In the genomic region with DNA sequence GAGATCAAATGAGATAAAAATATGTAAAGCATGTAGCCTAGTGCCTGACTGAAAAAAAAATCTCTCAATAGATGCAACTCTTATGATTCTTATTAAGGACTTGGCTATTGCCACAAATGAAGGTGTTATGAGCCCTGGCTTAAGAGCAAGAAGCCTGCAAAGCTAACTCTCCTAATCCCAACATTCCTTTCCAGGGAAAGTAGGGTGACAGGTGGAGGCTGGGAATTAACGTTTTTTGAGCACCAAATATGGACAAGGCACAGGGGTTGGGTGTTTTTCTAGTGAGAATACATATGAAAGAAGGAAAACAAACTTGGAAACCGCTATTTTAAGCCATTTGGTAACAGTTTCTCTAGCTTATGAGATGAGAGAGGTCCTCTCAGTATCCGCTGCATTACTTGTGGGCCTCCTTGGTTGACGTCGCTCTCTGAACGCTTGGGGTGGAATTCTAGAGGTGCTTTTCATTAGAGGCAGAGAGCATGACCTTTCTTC, we compare ENCODE assay signal across 11 cellular contexts. TPM values are rescaled to one million over a fixed set of nuclear protein-coding genes. Genes with fewer than 3 reads are reported as not detected.
DNase-seq lines count a peak whose midpoint lies in the region; ATAC-seq and TF ChIP-seq lines count a peak whose summit lies in the region.
"Had no signal": no experiment of that assay in that cellular context is flagged by ENCODE, and none has a peak within 500 bp of the region (broad histone marks: within the 10 kb centered on the region; RNA-seq: fewer than 3 reads in every experiment).

No MANE protein-coding gene starts in this region.

- H3K9me3 Mint-ChIP-seq in CD4-positive, alpha-beta memory T cell, result peaks cover 0 to 5% (median 0%) of the 10 kb centered on the region in 8 donors
- no peaks in the 10 kb centered on the region for H3K9me3 Mint-ChIP-seq in activated T-helper 17 cell treated with anti-CD3 and anti-CD28 coated beads, Interleukin-2, amount 50 U/mL, for 72 hours
- H3K9me3 Mint-ChIP-seq in natural killer cell (no peaks in the 10 kb centered on the region), WTC11 (no peaks in the 10 kb centered on the region; the same call in 1 of the 2 replicates)

- no peaks in the 10 kb centered on the region for H3K9me3 ChIP-seq in CD4-positive, alpha-beta memory T cell (ENCODE audit: control insufficient read depth in 1 of 2, low read length in 2 of 2)
- no peaks in the 10 kb centered on the region for H3K9me3 ChIP-seq in HAP-1

- POLR2A ChIA-PET in CD4-positive, alpha-beta memory T cell (lab: Charles Lee; ENCODE audit: partially characterized antibody), result interaction anchor here (1.3 to 27.4 kb wide), 13 partner anchors 8 to 143 kb away, joined by 4 to 1182 read pairs (median 15); partner anchors contain the start of gene N4BP2
- POLR2A ChIA-PET in WTC11 (lab: Charles Lee), result no interaction called here

- H3K36me3 Mint-ChIP-seq in CD4-positive, alpha-beta memory T cell, result peaks cover 29 to 71% of the 10 kb centered on the region in 2 donors
- H3K36me3 Mint-ChIP-seq in activated T-helper 17 cell treated with anti-CD3 and anti-CD28 coated beads, Interleukin-2, amount 50 U/mL, for 72 hours (ENCODE audit: low read depth), result peaks cover 77% of the 10 kb centered on the region
- H3K36me3 Mint-ChIP-seq in natural killer cell (peaks cover 11% of the 10 kb centered on the region), WTC11 (no peaks in the 10 kb centered on the region)

- TF ChIP-seq CTCF in natural killer cell (IDR thresholded peaks at IDR 0.05), result no peak
- no peak for TF ChIP-seq CTCF in WTC11 (IDR thresholded peaks at IDR 0.05)

- intact Hi-C loops in CD4-positive, alpha-beta memory T cell (cut with micrococcal nuclease), result loop anchor here (5.0 to 10.0 kb wide), 4 partner anchors 502 to 1534 kb away; partner anchors contain the start of genes KLF3, SMIM14 and UBE2K
- intact Hi-C loops in natural killer cell (cut with micrococcal nuclease), result loop anchor here (5.0 kb wide), 3 partner anchors 33 to 562 kb away; partner anchors contain the start of gene SMIM14

- no peaks in the 10 kb centered on the region for H3K36me3 ChIP-seq in CD4-positive, alpha-beta memory T cell (ENCODE audit: insufficient read depth, low read length)
- H3K36me3 ChIP-seq in HAP-1 (replicated peaks), result peaks cover 11% of the 10 kb centered on the region

- H3K4me3 Mint-ChIP-seq in CD4-positive, alpha-beta memory T cell, result peak overlapping the region; percentile 95 to 100 (median 98)
- H3K4me3 Mint-ChIP-seq in activated T-helper 17 cell treated with anti-CD3 and anti-CD28 coated beads, Interleukin-2, amount 50 U/mL, for 72 hours, result peak overlapping the region; percentile 99
- H3K4me3 Mint-ChIP-seq in natural killer cell, result peak overlapping the region; percentile 100
- H3K4me3 Mint-ChIP-seq in WTC11, result no peak overlapping the region; the same call in 1 of the 2 replicates

- DNase-seq in CD4-positive, alpha-beta memory T cell, result peak in 4 of 5 donors; percentile 47 to 74 (median 52)
- peak; percentile 36 to 50 for DNase-seq in HAP-1 (ENCODE audit: low spot score in 2 of 2)
- DNase-seq in natural killer cell, result no peak
- DNase-seq in WTC11 (ENCODE audit: low spot score), result no peak
- no peak for DNase-seq in NCI-H526 treated with DMSO at 0.1 percent for 48 hours (lab: John Stamatoyannopoulos, UW)
- DNase-seq: central memory CD4-positive, alpha-beta T cell; NCI-H2081; SHP77 had no signal

- CTCF ChIA-PET in CD4-positive, alpha-beta memory T cell (lab: Charles Lee; ENCODE audit: partially characterized antibody), result interaction anchor here (1.4 to 7.7 kb wide), 6 partner anchors 20 to 126 kb away, joined by 3 to 115 read pairs (median 9); no protein-coding TSS in a partner anchor
- CTCF ChIA-PET in WTC11 (lab: Charles Lee), result interaction anchor here (1.4 kb wide), 1 partner anchor 118 kb away, joined by 3 read pairs; no protein-coding TSS in a partner anchor

- peak; percentile 11 for ATAC-seq in activated T-helper 17 cell treated with anti-CD3 and anti-CD28 coated beads, Interleukin-2, amount 50 U/mL, for 72 hours (replicated peaks)
- ATAC-seq in natural killer cell (no peak), HG02885 (IDR thresholded peaks at IDR 0.05; ENCODE audit: poor library complexity, unreplicated experiment) (no peak), WTC11 (no peak), GM19328 (IDR thresholded peaks at IDR 0.05; ENCODE audit: unreplicated experiment) (no peak)

- H3K27me3 ChIP-seq in CD4-positive, alpha-beta memory T cell (ENCODE audit: insufficient read depth, low read length), result no peaks in the 10 kb centered on the region
- no peaks in the 10 kb centered on the region for H3K27me3 ChIP-seq in HAP-1 (ENCODE audit: low read depth)

- H3K4me1 Mint-ChIP-seq in CD4-positive, alpha-beta memory T cell, result peaks cover 28 to 82% (median 37%) of the 10 kb centered on the region in 4 donors
- H3K4me1 Mint-ChIP-seq in activated T-helper 17 cell treated with anti-CD3 and anti-CD28 coated beads, Interleukin-2, amount 50 U/mL, for 72 hours, result peaks cover 23% of the 10 kb centered on the region
- peaks cover 83 to 94% of the 10 kb centered on the region in 2 donors for H3K4me1 Mint-ChIP-seq in natural killer cell
- H3K4me1 Mint-ChIP-seq in WTC11, result peaks cover 65% of the 10 kb centered on the region

- peak overlapping the region; percentile 84 to 98 for H3K4me3 ChIP-seq in CD4-positive, alpha-beta memory T cell (ENCODE audit: low read length in 2 of 2)
- H3K4me3 ChIP-seq in HAP-1, result no peak overlapping the region

- H3K4me1 ChIP-seq in CD4-positive, alpha-beta memory T cell (ENCODE audit: insufficient read depth, low read length), result peaks cover 44% of the 10 kb centered on the region
- H3K4me1 ChIP-seq in HAP-1, result peaks cover 47% of the 10 kb centered on the region

- in situ Hi-C loops in HAP-1 (cut with MboI; ENCODE audit: low sequenced_read_pairs), result no loop called here

- peak overlapping the region; percentile 99 for H3K27ac ChIP-seq in CD4-positive, alpha-beta memory T cell (ENCODE audit: low read depth, low read length)

- peak overlapping the region; percentile 98 to 100 (median 100) for H3K27ac Mint-ChIP-seq in CD4-positive, alpha-beta memory T cell
- H3K27ac Mint-ChIP-seq in activated T-helper 17 cell treated with anti-CD3 and anti-CD28 coated beads, Interleukin-2, amount 50 U/mL, for 72 hours, result peak overlapping the region; percentile 100
- H3K27ac Mint-ChIP-seq in natural killer cell (peak overlapping the region; percentile 99 to 100), WTC11 (no peak overlapping the region; the same call in 1 of the 2 replicates)

- H3K27me3 Mint-ChIP-seq in CD4-positive, alpha-beta memory T cell, result no peaks in the 10 kb centered on the region
- H3K27me3 Mint-ChIP-seq in activated T-helper 17 cell treated with anti-CD3 and anti-CD28 coated beads, Interleukin-2, amount 50 U/mL, for 72 hours, result no peaks in the 10 kb centered on the region
- H3K27me3 Mint-ChIP-seq in natural killer cell (ENCODE audit: low read depth in 2 of 2) (no peaks in the 10 kb centered on the region), WTC11 (ENCODE audit: low read depth) (no peaks in the 10 kb centered on the region)

TF ChIP-seq in WTC11, 78 proteins besides CTCF, POLR2A, EP300 and RAD21:
- TF ChIP-seq CREB1 (CRISPR knock-in tag; IDR thresholded peaks at IDR 0.05) (no peak), ZNF416 (CRISPR knock-in tag; IDR thresholded peaks at IDR 0.05) (no peak), ETV6 (CRISPR knock-in tag; IDR thresholded peaks at IDR 0.05) (no peak), ZNF423 (CRISPR knock-in tag; IDR thresholded peaks at IDR 0.05) (no peak), ZBTB43 (CRISPR knock-in tag; IDR thresholded peaks at IDR 0.05) (no peak), ESRRA (CRISPR knock-in tag; IDR thresholded peaks at IDR 0.05; ENCODE audit: borderline replicate concordance) (no peak), NFE2L1 (CRISPR knock-in tag; IDR thresholded peaks at IDR 0.05) (no peak)

RNA-seq across cellular contexts. Expression of gene RHOH, which starts 2.4 kb away (rescaled TPM):
- total RNA-seq in CD4-positive, alpha-beta memory T cell, result 100 to 1,000 TPM; 198 to 200 TPM
- 100 to 1,000 TPM; 266 to 486 TPM for polyA plus RNA-seq in CD4-positive, alpha-beta memory T cell
- 100 to 1,000 TPM; 107 to 117 TPM for total RNA-seq in activated T-helper 17 cell treated with anti-CD3 and anti-CD28 coated beads, Interleukin-2, amount 50 U/mL, for 72 hours
- 100 to 1,000 TPM; 195 to 233 (median 195) TPM for total RNA-seq in natural killer cell
- 3.9 to 8.7 TPM (median 7.4 TPM) in 3 replicates for total RNA-seq in WTC11 (2021)

Comparison
In these comparisons a context has a peak if more than half of its experiments do, and no peak if none do; other contexts are left out.
1. DNase-seq: peak in CD4-positive, alpha-beta memory T cell (4 of 5) and HAP-1 (2 of 2); none in natural killer cell (single experiment), WTC11 (single experiment) and NCI-H526 treated with DMSO at 0.1 percent for 48 hours (single experiment).
2. RNA of gene RHOH, which starts 2.4 kb away (total RNA-seq): 198 to 200 TPM in CD4-positive, alpha-beta memory T cell, 195 to 233 TPM in natural killer cell and 107 to 117 TPM in activated T-helper 17 cell treated with anti-CD3 and anti-CD28 coated beads, Interleukin-2, amount 50 U/mL, for 72 hours; 3.9 to 8.7 TPM in WTC11; every median in the first group is over 10 times any median in the second.